In genomic region chr12:96140110-96140509, GRCh38 we compare ENCODE assay signal across 10 cellular contexts. TPM values are rescaled to one million over a fixed set of nuclear protein-coding genes. Genes with fewer than 3 reads are reported as not detected.
A peak's percentile ranks its signal among the peaks of the same experiment; 100 is the strongest.
DNase-seq lines count a peak whose midpoint lies in the region; ATAC-seq and TF ChIP-seq lines count a peak whose summit lies in the region.
"Had no signal": no experiment of that assay in that cellular context is flagged by ENCODE, and none has a peak within 500 bp of the region (broad histone marks: within the 10 kb centered on the region; RNA-seq: fewer than 3 reads in every experiment).

No MANE protein-coding gene starts in this region.

- H2AFZ ChIP-seq in GM23248, result no peak overlapping the region

- H4K20me1 ChIP-seq in GM23248 (ENCODE audit: insufficient read depth), result no peaks in the 10 kb centered on the region

- POLR2A ChIA-PET in A673 (lab: Charles Lee; ENCODE audit: low non-redundant PET), result no interaction called here

- no peaks in the 10 kb centered on the region for H3K27me3 ChIP-seq in A673 (replicated peaks; ENCODE audit: insufficient read depth, low read depth, low read length, poor library complexity)
- H3K27me3 ChIP-seq in GM23248 (replicated peaks; ENCODE audit: insufficient read depth), result no peaks in the 10 kb centered on the region
- no peaks in the 10 kb centered on the region for H3K27me3 ChIP-seq in heart left ventricle
- H3K27me3 ChIP-seq: upper lobe of right lung had no signal

- H3K4me1 ChIP-seq in A673 (ENCODE audit: insufficient read depth, low read length, poor library complexity, severe bottlenecking) (no peaks in the 10 kb centered on the region), GM23248 (ENCODE audit: insufficient read depth) (peaks cover 25% of the 10 kb centered on the region), heart left ventricle (peaks cover 0 to 33% (median 9%) of the 10 kb centered on the region in 12 donors)

- intact Hi-C loops in A673 (cut with micrococcal nuclease; ENCODE audit: unreplicated experiment), result no loop called here
- intact Hi-C loops in heart left ventricle (cut with DNase I), result no loop called here

- H3K9me3 ChIP-seq in A673 (ENCODE audit: low read depth, low read length, poor library complexity, severe bottlenecking), result no peaks in the 10 kb centered on the region
- no peaks in the 10 kb centered on the region for H3K9me3 ChIP-seq in GM23248 (ENCODE audit: low read depth)
- peaks cover 0 to 8% (median 0%) of the 10 kb centered on the region in 12 donors for H3K9me3 ChIP-seq in heart left ventricle
- H3K9me3 ChIP-seq: upper lobe of right lung had no signal

- no peak for TF ChIP-seq CTCF in A673 (conservative IDR thresholded peaks at IDR 0.05; ENCODE audit: low read depth, low read length)
- TF ChIP-seq CTCF in heart left ventricle (IDR thresholded peaks at IDR 0.05), result no peak

- TF ChIP-seq POLR2A in heart left ventricle (IDR thresholded peaks at IDR 0.05), result no peak

- H3K4me3 ChIP-seq in A673 (ENCODE audit: low read depth, low read length, poor library complexity, severe bottlenecking), result no peak overlapping the region
- no peak overlapping the region for H3K4me3 ChIP-seq in GM23248
- no peak overlapping the region for H3K4me3 ChIP-seq in heart left ventricle
- H3K4me3 ChIP-seq: upper lobe of right lung had no signal

- H3K9me2 ChIP-seq in GM23248 (ENCODE audit: insufficient read depth), result no peaks in the 10 kb centered on the region

- H3K36me3 ChIP-seq in A673 (ENCODE audit: insufficient read depth, low read length, poor library complexity, severe bottlenecking) (no peaks in the 10 kb centered on the region), GM23248 (ENCODE audit: low read depth) (no peaks in the 10 kb centered on the region), heart left ventricle (no peaks in the 10 kb centered on the region)
- H3K36me3 ChIP-seq: upper lobe of right lung had no signal

- ATAC-seq in SK-N-SH treated with all-trans-retinoic acid at 6 μM for 48 hours (peak; percentile 62), HG02885 (IDR thresholded peaks at IDR 0.05; ENCODE audit: poor library complexity, unreplicated experiment) (no peak), heart left ventricle (no peak), HG03565 (IDR thresholded peaks at IDR 0.05; ENCODE audit: unreplicated experiment) (no peak)
- ATAC-seq: upper lobe of right lung had no signal

- CTCF ChIA-PET in A673 (lab: Charles Lee), result no interaction called here

- BruUV-seq in A673 (replicated peaks; lab: Mats Ljungman, UMichigan), result no TSS peak

- peak overlapping the region; percentile 1 for H3K4me2 ChIP-seq in GM23248 (ENCODE audit: unreplicated experiment)

- H3F3A ChIP-seq in GM23248 (ENCODE audit: insufficient read depth), result peaks cover 34% of the 10 kb centered on the region

- H3K9ac ChIP-seq in GM23248, result no peak overlapping the region

- in situ Hi-C loops in GM23248 (cut with MboI), result no loop called here

- DNase-seq in A673 (ENCODE audit: low spot score), result peak; percentile 52
- DNase-seq in GM23248, result peak; percentile 92
- DNase-seq in fibroblast of the conjunctiva (ENCODE audit: low read depth), result peak; percentile 56
- no peak for DNase-seq in RPMI8226
- no peak for DNase-seq in heart left ventricle
- DNase-seq: naive B cell, upper lobe of right lung had no signal

- no peaks in the 10 kb centered on the region for H3K79me2 ChIP-seq in GM23248 (ENCODE audit: insufficient read depth)

- no peak overlapping the region for H3K27ac ChIP-seq in A673 (ENCODE audit: low read depth, low read length, poor library complexity, severe bottlenecking)
- H3K27ac ChIP-seq in GM23248, result no peak overlapping the region
- H3K27ac ChIP-seq in heart left ventricle, result no peak overlapping the region
- H3K27ac ChIP-seq: upper lobe of right lung had no signal

- 14 to 21% methylated on average over 3 of the region's 3 CpGs for WGBS in GM23248 (ENCODE audit: low coverage in 1 of 2, low lambda C conversion rate in 2 of 2, missing lambda C conversion rate in 2 of 2), 2 experiments
- 85 to 90% (median 89%) methylated on average over 3 of the region's 3 CpGs for WGBS in heart left ventricle, 4 donors

TF ChIP-seq in SK-N-SH treated with all-trans-retinoic acid at 6 μM for 48 hours, 23 proteins besides CTCF, POLR2A, EP300 and RAD21:
- no peak for TF ChIP-seq CSDC2 (CRISPR knock-in tag; IDR thresholded peaks at IDR 0.05)
- TF ChIP-seq TCF4 (CRISPR knock-in tag; IDR thresholded peaks at IDR 0.05; ENCODE audit: borderline replicate concordance), result no peak
- no peak for TF ChIP-seq CREB5 (CRISPR knock-in tag; IDR thresholded peaks at IDR 0.05; ENCODE audit: low read depth)
- TF ChIP-seq PATZ1 (CRISPR knock-in tag; IDR thresholded peaks at IDR 0.05; ENCODE audit: borderline replicate concordance), result no peak
- TF ChIP-seq BACH2 (CRISPR knock-in tag; IDR thresholded peaks at IDR 0.05; ENCODE audit: borderline replicate concordance), result no peak
- no peak for TF ChIP-seq POU6F1 (CRISPR knock-in tag; IDR thresholded peaks at IDR 0.05; ENCODE audit: borderline replicate concordance, low read depth)
- TF ChIP-seq ISL1 (CRISPR knock-in tag; IDR thresholded peaks at IDR 0.05), result no peak
- TF ChIP-seq TOX (CRISPR knock-in tag; IDR thresholded peaks at IDR 0.05; ENCODE audit: borderline replicate concordance), result no peak
- no peak for TF ChIP-seq GLIS3 (CRISPR knock-in tag; IDR thresholded peaks at IDR 0.05)
- no peak for TF ChIP-seq TSHZ2 (CRISPR knock-in tag; IDR thresholded peaks at IDR 0.05)
- TF ChIP-seq ZFP30 (CRISPR knock-in tag; IDR thresholded peaks at IDR 0.05), result no peak

RNA-seq across cellular contexts. Expression of gene ELK3, which starts 54.1 kb away (rescaled TPM):
- 55.2 and 62.1 TPM in 2 replicates for total RNA-seq in A673 (2021)
- total RNA-seq in GM23248 (2014; rRNA removed; shearing (Covaris generic)), result 27.1 and 31.9 TPM in 2 replicates
- polyA plus RNA-seq in GM23248 (2016; fragmentation: Nextera tagmentation; extraction: Ambion mirVana), result 48.9 and 51.9 TPM in 2 replicates
- 10 to 100 TPM; 14.3 to 42.3 (median 18.6) TPM for total RNA-seq in heart left ventricle
- 10 to 100 TPM in 1 of 2 donors, 1 to 10 TPM in 1; 5.7 to 20.7 TPM for polyA plus RNA-seq in heart left ventricle

Comparison
In these comparisons a context has a peak if more than half of its experiments do, and no peak if none do; other contexts are left out.
1. DNase-seq: peak in A673 (single experiment), GM23248 (single experiment) and fibroblast of the conjunctiva (single experiment); none in RPMI8226 (single experiment) and heart left ventricle (0 of 5).